In the genomic region with DNA sequence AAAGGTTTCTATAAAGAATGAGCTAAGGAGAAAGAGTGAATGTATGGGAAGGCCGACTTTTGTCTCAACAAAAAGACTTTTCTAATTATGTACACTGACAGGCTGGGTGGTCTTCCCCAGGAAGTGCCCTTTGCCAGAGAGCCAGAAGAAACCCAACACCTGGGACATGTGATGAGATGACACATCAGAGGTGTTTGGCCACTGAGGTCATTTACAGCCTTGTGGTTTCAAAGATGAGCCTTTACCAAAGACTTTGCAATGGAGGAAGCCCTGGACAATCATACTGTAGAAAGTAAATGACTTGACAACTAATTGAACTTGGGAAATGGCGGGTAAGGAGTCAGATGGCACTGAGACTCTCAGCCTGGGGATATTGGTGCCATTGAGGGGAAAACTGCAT, we compare ENCODE assay signal across 24 cellular contexts. TPM values are rescaled to one million over a fixed set of nuclear protein-coding genes. Genes with fewer than 3 reads are reported as not detected.
DNase-seq lines count a peak whose midpoint lies in the region; ATAC-seq, FAIRE-seq and TF ChIP-seq lines count a peak whose summit lies in the region.
"Had no signal": no experiment of that assay in that cellular context is flagged by ENCODE, and none has a peak within 500 bp of the region (broad histone marks: within the 10 kb centered on the region; RNA-seq: fewer than 3 reads in every experiment).

No MANE protein-coding gene starts in this region.

- H4K8ac ChIP-seq in mesendoderm (ENCODE audit: low read depth, low read length): no peak overlapping the region

- peaks cover 26% of the 10 kb centered on the region for H3K27me3 Mint-ChIP-seq in brain

- peak overlapping the region in 1 of 5 experiments; percentile 13 for H3K27ac Mint-ChIP-seq in brain
- H3K27ac Mint-ChIP-seq: CD4-positive, alpha-beta memory T cell; GM23338; IgD-negative memory B cell had no signal

- H3K4me3 ChIP-seq in mesendoderm (ENCODE audit: low read length): no peak overlapping the region
- no peak overlapping the region for H3K4me3 ChIP-seq in gastrocnemius medialis
- H3K4me3 ChIP-seq: BLaER1, GM23338, HAP-1 had no signal

- H2BK5ac ChIP-seq in mesendoderm (ENCODE audit: low read length): no peak overlapping the region

- H3K9me3 Mint-ChIP-seq in brain: peaks cover 0 to 4% (median 3%) of the 10 kb centered on the region in 5 experiments

- no peak overlapping the region for H3K4ac ChIP-seq in mesendoderm (ENCODE audit: low read depth, low read length)

- no peaks in the 10 kb centered on the region for H3K36me3 Mint-ChIP-seq in brain

- WGBS in mesendoderm (ENCODE audit: extremely low coverage, insufficient coverage, low lambda C conversion rate): no CpG with 5 or more reads among the region's 2 CpGs

- TF ChIP-seq CTCF in brain (conservative IDR thresholded peaks at IDR 0.05) (no peak), gastrocnemius medialis (IDR thresholded peaks at IDR 0.05 in 4 of 5, conservative IDR thresholded peaks at IDR 0.05 in 1 of 5) (no peak)

- peaks cover 10% of the 10 kb centered on the region for H3K27me3 ChIP-seq in mesendoderm (ENCODE audit: insufficient read depth, low read length, poor library complexity)
- H3K27me3 ChIP-seq in gastrocnemius medialis: peaks cover 20 to 36% (median 29%) of the 10 kb centered on the region in 3 donors
- H3K27me3 ChIP-seq: BLaER1 had no signal

- H3K4me1 Mint-ChIP-seq in brain: peaks cover 11% of the 10 kb centered on the region

- intact Hi-C loops in gastrocnemius medialis (cut with DNase I; ENCODE audit: low total_unique reads): no loop called here

- H3K9ac ChIP-seq in mesendoderm (ENCODE audit: low read length): no peak overlapping the region
- H3K9ac ChIP-seq: BLaER1, KMS-11 had no signal

- no peak for FAIRE-seq in GM19239 (lab: Jason Lieb, UNC)
- FAIRE-seq: A204.1, GM18507 had no signal

- H3K23ac ChIP-seq in mesendoderm (ENCODE audit: low read length): no peak overlapping the region

- no peak overlapping the region for H4K5ac ChIP-seq in mesendoderm (ENCODE audit: low read length)

- no peak for ATAC-seq in gastrocnemius medialis
- ATAC-seq: GM23338 had no signal

- H3K36me3 ChIP-seq in mesendoderm (ENCODE audit: control insufficient read depth, insufficient read depth, low read length) (no peaks in the 10 kb centered on the region), gastrocnemius medialis (no peaks in the 10 kb centered on the region)
- H3K36me3 ChIP-seq: BLaER1, HAP-1 had no signal

- TF ChIP-seq POLR2A in gastrocnemius medialis (IDR thresholded peaks at IDR 0.05): no peak

- H3K4me1 ChIP-seq in mesendoderm (ENCODE audit: control insufficient read depth, low read depth, low read length) (peaks cover 2% of the 10 kb centered on the region), gastrocnemius medialis (no peaks in the 10 kb centered on the region)
- H3K4me1 ChIP-seq: Caco-2, HAP-1 had no signal

- in situ Hi-C loops in gastrocnemius medialis (cut with MboI; ENCODE audit: low sequenced_read_pairs in 4 of 4): no loop called here

- DNase-seq in A172 (ENCODE audit: low spot score): peak; percentile 15
- DNase-seq in DMS53 (lab: John Stamatoyannopoulos, UW): peak; percentile 54
- DNase-seq in mesendoderm: peak; percentile 27
- DNase-seq in midbrain (lab: John Stamatoyannopoulos, UW): no peak
- DNase-seq in GM19239 (ENCODE audit: insufficient read length, low spot score): no peak
- no peak for DNase-seq in ureter (ENCODE audit: low spot score)
- no peak for DNase-seq in gastrocnemius medialis
- DNase-seq: Caco-2; CD4-positive, alpha-beta memory T cell; MM.1S; NCI-H2029; NCI-H526; NK-92 treated with Interleukin-12 subunit alpha and Interleukin-12 subunit beta, amount 100 ng/mL, for 24 hours; SHP77 treated with DMSO at 0.1 percent for 48 hours had no signal

- no peaks in the 10 kb centered on the region for H3K79me1 ChIP-seq in mesendoderm (ENCODE audit: low read length)

- H2AK5ac ChIP-seq in mesendoderm (ENCODE audit: low read length): no peak overlapping the region

- H3K4me2 ChIP-seq in mesendoderm (ENCODE audit: low read length): no peak overlapping the region
- H3K4me2 ChIP-seq: GM23338, KMS-11 had no signal

- no peak overlapping the region for H2BK120ac ChIP-seq in mesendoderm (ENCODE audit: low read depth, low read length)

- H2BK15ac ChIP-seq in mesendoderm (replicated peaks; ENCODE audit: low read depth): no peak overlapping the region

- no peaks in the 10 kb centered on the region for H3K9me3 ChIP-seq in gastrocnemius medialis
- H3K9me3 ChIP-seq: BLaER1, Caco-2, HAP-1 had no signal

- no peak overlapping the region for H3K27ac ChIP-seq in mesendoderm (ENCODE audit: low read depth, low read length)
- H3K27ac ChIP-seq in gastrocnemius medialis: no peak overlapping the region
- H3K27ac ChIP-seq: BLaER1, KMS-11, RWPE1 had no signal

- H3K56ac ChIP-seq in mesendoderm (ENCODE audit: low read length): no peak overlapping the region

- peak overlapping the region in 3 of 5 experiments; percentile 12 to 51 (median 22) for H3K4me3 Mint-ChIP-seq in brain
- H3K4me3 Mint-ChIP-seq: CD4-positive, alpha-beta memory T cell; GM23338; IgD-negative memory B cell had no signal

- no peaks in the 10 kb centered on the region for H3K79me2 ChIP-seq in mesendoderm (ENCODE audit: control insufficient read depth, insufficient read depth, low read length)

- no peak overlapping the region for H3K18ac ChIP-seq in mesendoderm (ENCODE audit: low read length)

RNA-seq across cellular contexts. Expression of gene NRG3, which starts 3.4 kb away (rescaled TPM):
- 0.16 TPM in 1 of 2 replicates, not detected in the other for total RNA-seq in A172 (2014; rRNA removed; shearing (Covaris generic))
- 3.0 TPM for polyA plus RNA-seq in brain (ENCODE audit: insufficient read depth, low read depth, low replicate concordance)
- polyA plus RNA-seq in mesendoderm (2013, experiment 1 of 2): 3.5 TPM
- 3.7 TPM for polyA plus RNA-seq in mesendoderm (2013, experiment 2 of 2)
- total RNA-seq in ureter (0.57 TPM), gastrocnemius medialis (not detected)
- total RNA-seq: CD4-positive, alpha-beta memory T cell had no signal
- polyA plus RNA-seq: AG04450; CD4-positive, alpha-beta memory T cell; IgD-negative memory B cell had no signal

Comparison
In these comparisons a context has a peak if more than half of its experiments do, and no peak if none do; other contexts are left out.
1. DNase-seq: peak in A172 (single experiment), DMS53 (single experiment) and mesendoderm (single experiment); none in midbrain (single experiment), GM19239 (single experiment), ureter (single experiment) and gastrocnemius medialis (0 of 2).